9 cellular contexts compared by ENCODE assay signal in the genomic region with DNA sequence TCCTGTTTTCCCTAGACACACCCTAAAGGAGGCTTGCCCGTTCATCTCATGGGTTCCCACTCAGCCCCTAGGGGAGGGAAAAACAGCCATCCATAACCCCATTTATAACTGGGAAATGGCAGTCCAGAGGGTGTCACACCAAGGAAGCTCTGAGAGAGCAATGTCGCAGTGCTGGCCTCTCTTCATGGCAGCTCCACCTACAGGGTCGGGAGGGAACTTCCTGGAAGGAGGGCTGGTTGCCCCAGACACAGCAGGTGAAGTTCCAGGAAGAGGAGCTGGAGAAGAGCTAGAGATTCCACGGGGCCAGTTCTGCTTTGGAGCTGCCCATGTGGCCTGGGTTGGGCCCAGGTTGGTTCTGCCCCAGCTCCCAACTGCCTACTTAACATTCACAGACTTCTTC. TPM values are rescaled to one million over a fixed set of nuclear protein-coding genes. Genes with fewer than 3 reads are reported as not detected.
DNase-seq lines count a peak whose midpoint lies in the region; ATAC-seq and TF ChIP-seq lines count a peak whose summit lies in the region.
"Had no signal": no experiment of that assay in that cellular context is flagged by ENCODE, and none has a peak within 500 bp of the region (broad histone marks: within the 10 kb centered on the region; RNA-seq: fewer than 3 reads in every experiment).

No MANE protein-coding gene starts in this region.

- peaks cover 21 to 41% of the 10 kb centered on the region in 2 donors for H3K27me3 Mint-ChIP-seq in T-cell

- H3K27ac ChIP-seq in A673 (ENCODE audit: low read depth, low read length, poor library complexity, severe bottlenecking): no peak overlapping the region
- no peak overlapping the region for H3K27ac ChIP-seq in OCI-LY3 (ENCODE audit: low read length)

- H3K27ac Mint-ChIP-seq in T-cell: no peak overlapping the region

- H3K4me1 Mint-ChIP-seq in T-cell: no peaks in the 10 kb centered on the region

- no peaks in the 10 kb centered on the region for H3K9me3 ChIP-seq in A673 (ENCODE audit: low read depth, low read length, poor library complexity, severe bottlenecking)
- H3K9me3 ChIP-seq in OCI-LY3 (ENCODE audit: insufficient read depth, low read length): no peaks in the 10 kb centered on the region

- DNase-seq in A673 (ENCODE audit: low spot score) (peak; percentile 53), fibroblast of the aortic adventitia (ENCODE audit: low read depth) (no peak), epidermal melanocyte (ENCODE audit: insufficient read length, low spot score) (no peak), T-cell (no peak), NCI-H1417 treated with DMSO at 0.1 percent for 48 hours (lab: John Stamatoyannopoulos, UW) (no peak)
- DNase-seq: stimulated activated naive CD8-positive, alpha-beta T cell treated with anti-CD3 and anti-CD28 coated beads, Interleukin-15, Interleukin-2, amounts not matched to agents 100 U/mL and 50 U/mL, for 24 hours had no signal

- BruUV-seq in A673 (replicated peaks; lab: Mats Ljungman, UMichigan): no TSS peak

- H2AFZ ChIP-seq in OCI-LY3 (ENCODE audit: low read depth, low read length): no peak overlapping the region

- no peak overlapping the region for H3K4me3 Mint-ChIP-seq in T-cell

- H3K4me2 ChIP-seq in OCI-LY3 (ENCODE audit: low read length): no peak overlapping the region

- H3K27me3 ChIP-seq in A673 (replicated peaks; ENCODE audit: insufficient read depth, low read depth, low read length, poor library complexity): no peaks in the 10 kb centered on the region
- peaks cover 48% of the 10 kb centered on the region for H3K27me3 ChIP-seq in OCI-LY3 (ENCODE audit: low read depth, low read length)

- H3K36me3 Mint-ChIP-seq in T-cell: no peaks in the 10 kb centered on the region

- no peaks in the 10 kb centered on the region for H3K36me3 ChIP-seq in A673 (ENCODE audit: insufficient read depth, low read length, poor library complexity, severe bottlenecking)
- H3K36me3 ChIP-seq in OCI-LY3 (replicated peaks; ENCODE audit: low read depth, low read length): no peaks in the 10 kb centered on the region

- no peak overlapping the region for H3K9ac ChIP-seq in OCI-LY3 (ENCODE audit: low read length)

- H3K9me3 Mint-ChIP-seq in T-cell: peaks cover 0 to 7% (median 0%) of the 10 kb centered on the region in 3 donors

- no peaks in the 10 kb centered on the region for H4K20me1 ChIP-seq in OCI-LY3 (ENCODE audit: insufficient read depth, low read length)

- CTCF ChIA-PET in A673 (lab: Charles Lee): no interaction called here
- CTCF ChIA-PET in T-cell (lab: Charles Lee): no interaction called here

- ATAC-seq in T-cell (replicated peaks in 1 of 4) (no peak), GM19035 (IDR thresholded peaks at IDR 0.05; ENCODE audit: unreplicated experiment) (no peak)
- ATAC-seq: stimulated activated naive CD8-positive, alpha-beta T cell treated with anti-CD3 and anti-CD28 coated beads, Interleukin-15, Interleukin-2, amounts not matched to agents 100 U/mL and 50 U/mL, for 24 hours had no signal

- POLR2A ChIA-PET in A673 (lab: Charles Lee; ENCODE audit: low non-redundant PET) (no interaction called here), T-cell (lab: Charles Lee) (no interaction called here)

- intact Hi-C loops in A673 (cut with micrococcal nuclease; ENCODE audit: unreplicated experiment): loop anchor here (5.0 kb wide), 1 partner anchor 82 kb away; no protein-coding TSS in a partner anchor

- no peak overlapping the region for H3K4me3 ChIP-seq in A673 (ENCODE audit: low read depth, low read length, poor library complexity, severe bottlenecking)
- no peak overlapping the region for H3K4me3 ChIP-seq in OCI-LY3 (ENCODE audit: low read length)
- H3K4me3 ChIP-seq in fibroblast of the aortic adventitia (ENCODE audit: low read depth, low read length): no peak overlapping the region

- H3K79me2 ChIP-seq in OCI-LY3 (ENCODE audit: low read length): no peaks in the 10 kb centered on the region

- peaks cover 27% of the 10 kb centered on the region for H3K4me1 ChIP-seq in A673 (ENCODE audit: insufficient read depth, low read length, poor library complexity, severe bottlenecking)
- peaks cover 12% of the 10 kb centered on the region; the same call in 1 of the 2 replicates for H3K4me1 ChIP-seq in OCI-LY3 (ENCODE audit: low read length)

- TF ChIP-seq CTCF in A673 (conservative IDR thresholded peaks at IDR 0.05; ENCODE audit: low read depth, low read length) (peak; percentile 56), GM12872 (IDR thresholded peaks at IDR 0.05; ENCODE audit: insufficient read depth, low read depth, low read length) (peak; percentile 53), OCI-LY3 (IDR thresholded peaks at IDR 0.05; ENCODE audit: low read depth, low read length) (peak; percentile 46), fibroblast of the aortic adventitia (IDR thresholded peaks at IDR 0.05; ENCODE audit: insufficient read depth, low read length) (peak; percentile 29)

RNA-seq across cellular contexts. Expression of gene LINGO1, which starts 22.3 kb away (rescaled TPM):
- total RNA-seq in A673 (2021) (93.7 and 111 TPM in 2 replicates), fibroblast of the aortic adventitia (ENCODE audit: low replicate concordance) (not detected in 2 replicates), T-cell (under 1 TPM in 2 of 5 donors, not detected in 3; 0.09 to 0.19 TPM)

Comparison
In these comparisons a context has a peak if more than half of its experiments do, and no peak if none do; other contexts are left out.
1. RNA of gene LINGO1, which starts 22.3 kb away (total RNA-seq): 93.7 to 111 TPM in A673; not detected in fibroblast of the aortic adventitia and 0.09 to 0.19 TPM in T-cell; every median in the first group is over 10 times any median in the second.
2. Peak in every context shown above with its lines, with median percentiles within 50 percentile points of each other: CTCF ChIP-seq.